Comparison of ENCODE assay signal across 8 cellular contexts in genomic region chr15:45586990-45587860, GRCh38. TPM values are rescaled to one million over a fixed set of nuclear protein-coding genes. Genes with fewer than 3 reads are reported as not detected.
DNase-seq lines count a peak whose midpoint lies in the region; ATAC-seq and TF ChIP-seq lines count a peak whose summit lies in the region.

A gene with protein sequence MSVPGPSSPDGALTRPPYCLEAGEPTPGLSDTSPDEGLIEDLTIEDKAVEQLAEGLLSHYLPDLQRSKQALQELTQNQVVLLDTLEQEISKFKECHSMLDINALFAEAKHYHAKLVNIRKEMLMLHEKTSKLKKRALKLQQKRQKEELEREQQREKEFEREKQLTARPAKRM (plus strand): TSS chr15:45587379. CDS start chr15:45587444, 65 bp downstream.

- intact Hi-C loops in adrenal gland (cut with DNase I) (no loop called here), heart right ventricle (cut with DNase I) (loop anchor here in 7 of 10 donors (1.0 to 10.0 kb wide), 7 partner anchors 48 to 185 kb away; partner anchors contain the start of genes SLC30A4 (in 7 of the 7) and SQOR (in 2 of the 7)), posterior cingulate gyrus (cut with DNase I) (loop anchor here (2.0 to 5.0 kb wide), 3 partner anchors 64 to 185 kb away; partner anchors contain the start of gene SLC30A4)

- peak within 1 kb of the TSS; percentile 96 to 100 (median 100) for H3K4me3 Mint-ChIP-seq in T-cell

- WGBS in adrenal gland, 4 donors: 0 to 1% (median 1%) methylated on average over 22 to 68 of the region's 68 CpGs
- WGBS in heart right ventricle, 2 donors: 0 to 1% methylated on average over 68 of the region's 68 CpGs
- 0% methylated on average over 33 to 60 of the region's 68 CpGs for WGBS in upper lobe of left lung, 2 donors

- H3K4me1 Mint-ChIP-seq in T-cell: peaks cover 36 to 51% (median 49%) of the 10 kb centered on the region in 3 donors

- H3K9me3 Mint-ChIP-seq in T-cell: no peaks in the 10 kb centered on the region

- peak in 2 of 4 donors; percentile 36 to 56 for TF ChIP-seq EP300 in upper lobe of left lung (IDR thresholded peaks at IDR 0.05)

- peak; percentile 82 for ATAC-seq in HG02678 (IDR thresholded peaks at IDR 0.05; ENCODE audit: unreplicated experiment)
- peak; percentile 78 to 86 (median 81) for ATAC-seq in T-cell (replicated peaks in 1 of 4)
- ATAC-seq in heart right ventricle: peak; percentile 90 to 96 (median 94)
- ATAC-seq in upper lobe of left lung (ENCODE audit: low FRiP score in 2 of 2): peak; percentile 95 to 96

- TF ChIP-seq CTCF in GM12865 (IDR thresholded peaks at IDR 0.05; ENCODE audit: insufficient read depth, low read depth, low read length, missing control alignments) (no peak), adrenal gland (IDR thresholded peaks at IDR 0.05) (no peak), heart right ventricle (IDR thresholded peaks at IDR 0.05) (peak in 1 of 9 donors; percentile 13), upper lobe of left lung (IDR thresholded peaks at IDR 0.05) (peak in 2 of 6 experiments; percentile 7 to 19)

- H3K36me3 ChIP-seq in adrenal gland (replicated peaks in 1 of 2) (no peaks in the 10 kb centered on the region), heart right ventricle (peaks cover 0 to 5% (median 0%) of the 10 kb centered on the region in 9 donors), upper lobe of left lung (no peaks in the 10 kb centered on the region)

- H3K4me1 ChIP-seq in adrenal gland (replicated peaks in 1 of 2): peaks cover 19 to 45% of the 10 kb centered on the region in 2 donors
- peaks cover 10 to 64% (median 49%) of the 10 kb centered on the region in 9 donors for H3K4me1 ChIP-seq in heart right ventricle
- peaks cover 28 to 37% (median 35%) of the 10 kb centered on the region in 4 donors for H3K4me1 ChIP-seq in upper lobe of left lung

- POLR2A ChIA-PET in T-cell (lab: Charles Lee): interaction anchor here (0.6 to 2.8 kb wide), 10 partner anchors 8 to 387 kb away, joined by 3 to 13 read pairs (median 4); partner anchors contain the start of gene SQOR (in 1 of the 2)

- DNase-seq in GM12865 (ENCODE audit: low read depth) (peak; percentile 95), NCI-H128 (lab: John Stamatoyannopoulos, UW; ENCODE audit: unreplicated experiment) (peak; percentile 84), T-cell (peak; percentile 77 to 93 (median 86)), adrenal gland (peak; percentile 88 to 96 (median 92)), heart right ventricle (peak; percentile 87 to 94), posterior cingulate gyrus (peak; percentile 84 to 98 (median 92)), upper lobe of left lung (peak; percentile 87 to 95)

- H3K27ac ChIP-seq in adrenal gland (peak within 1 kb of the TSS; percentile 92 to 99 (median 97)), heart right ventricle (peak within 1 kb of the TSS; percentile 95 to 99 (median 97)), upper lobe of left lung (peak within 1 kb of the TSS; percentile 97 to 100 (median 98))

- H3K27ac Mint-ChIP-seq in T-cell: peak within 1 kb of the TSS; percentile 100

- no peaks in the 10 kb centered on the region for H3K27me3 Mint-ChIP-seq in T-cell

- no peaks in the 10 kb centered on the region for H3K36me3 Mint-ChIP-seq in T-cell

- TF ChIP-seq POLR2A in adrenal gland (IDR thresholded peaks at IDR 0.05) (peak; percentile 85 to 91), upper lobe of left lung (IDR thresholded peaks at IDR 0.05) (peak in 3 of 4 donors; percentile 56 to 91 (median 90))

- CTCF ChIA-PET in T-cell (lab: Charles Lee): interaction anchor here (0.7 to 2.4 kb wide), 17 partner anchors 15 to 469 kb away, joined by 3 to 16 read pairs (median 4); partner anchors contain the start of gene SQOR (in 1 of the 2)

- H3K27me3 ChIP-seq in adrenal gland (no peaks in the 10 kb centered on the region), heart right ventricle (peaks cover 0 to 1% (median 0%) of the 10 kb centered on the region in 7 donors), upper lobe of left lung (no peaks in the 10 kb centered on the region)

- H3K9me3 ChIP-seq in adrenal gland (replicated peaks in 1 of 3) (no peaks in the 10 kb centered on the region), heart right ventricle (no peaks in the 10 kb centered on the region), upper lobe of left lung (no peaks in the 10 kb centered on the region)

- H3K4me3 ChIP-seq in GM12865 (ENCODE audit: low read depth, low read length) (peak within 1 kb of the TSS; percentile 69), adrenal gland (peak within 1 kb of the TSS; percentile 52 to 99 (median 74)), heart right ventricle (peak within 1 kb of the TSS; percentile 72 to 99 (median 80)), upper lobe of left lung (peak within 1 kb of the TSS; percentile 62 to 88 (median 69))

RNA-seq across cellular contexts. Expression of the gene that starts here (rescaled TPM):
- total RNA-seq in T-cell (10 to 100 TPM; 37.5 to 59.5 (median 40.5) TPM), adrenal gland (10 to 100 TPM; 38.8 to 87.1 (median 54.3) TPM), heart right ventricle (10 to 100 TPM; 24.8 to 33.9 (median 28.5) TPM), upper lobe of left lung (10 to 100 TPM; 20.9 to 51.6 (median 36.9) TPM)
- polyA plus RNA-seq in adrenal gland (10 to 100 TPM in 2 of 3 donors, 1 to 10 TPM in 1; 9.9 to 63.7 (median 18.9) TPM), heart right ventricle (10 to 100 TPM in 1 of 2 donors, 1 to 10 TPM in 1; 8.6 to 11.0 TPM)

Comparison
In these comparisons a context has a peak if more than half of its experiments do, and no peak if none do; other contexts are left out.
1. Peak in every context shown above with its lines: DNase-seq, ATAC-seq, H3K4me3 ChIP-seq and H3K27ac ChIP-seq.
2. intact Hi-C loops: an anchor here in heart right ventricle (1.0 to 10.0 kb wide) and posterior cingulate gyrus (2.0 to 5.0 kb wide); none called in adrenal gland.